ENCODE assay signal across 8 cellular contexts in the genomic region with DNA sequence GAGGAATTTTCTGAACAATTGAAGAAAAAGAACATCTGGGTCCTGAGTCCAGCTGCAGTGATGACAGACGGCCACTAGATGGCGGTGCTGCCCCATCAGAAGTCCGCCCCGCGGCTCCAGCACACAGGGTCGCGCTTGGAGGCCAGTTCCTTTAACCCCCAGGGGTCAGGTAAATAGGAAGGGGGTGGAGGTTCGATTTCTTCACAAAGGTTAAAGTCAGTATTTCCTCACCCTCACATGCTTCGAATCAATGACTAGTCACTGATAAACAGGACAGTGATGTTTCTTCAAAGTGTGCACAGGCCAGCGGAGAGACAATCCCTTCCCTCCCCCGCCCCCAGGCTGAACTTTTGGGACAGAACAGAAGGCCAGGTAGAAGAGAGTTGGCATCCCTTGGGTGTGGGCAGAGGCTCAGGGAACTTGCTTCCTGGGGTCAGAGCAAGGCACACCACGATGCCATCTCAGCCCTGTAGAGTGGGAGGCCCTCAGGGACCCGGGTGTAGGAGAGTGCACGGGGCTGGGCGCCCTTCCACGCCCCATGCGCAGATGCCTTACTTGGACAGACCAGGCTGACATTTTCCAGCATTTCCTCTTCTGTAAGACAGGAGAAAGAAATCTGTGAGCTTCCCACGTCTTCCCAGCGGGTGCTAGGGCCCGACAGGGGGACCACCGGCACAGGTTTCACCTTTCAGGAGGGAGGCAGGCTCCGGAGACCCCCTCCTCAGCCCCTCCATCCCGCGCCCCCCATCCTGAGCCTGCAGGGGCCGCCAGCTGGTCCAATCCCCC. TPM values are rescaled to one million over a fixed set of nuclear protein-coding genes. Genes with fewer than 3 reads are reported as not detected.
DNase-seq lines count a peak whose midpoint lies in the region; ATAC-seq and TF ChIP-seq lines count a peak whose summit lies in the region.

No MANE protein-coding gene starts in this region.

- ATAC-seq in HG02571 (IDR thresholded peaks at IDR 0.05; ENCODE audit: unreplicated experiment), result peak; percentile 51

- no peaks in the 10 kb centered on the region for H3K4me1 Mint-ChIP-seq in activated CD4-positive, alpha-beta T cell treated with anti-CD3 and anti-CD28 coated beads, Interleukin-2, amount 10 ng/mL, durations not matched to agents 7 days and 5 days

- no peaks in the 10 kb centered on the region for H3K9me3 Mint-ChIP-seq in activated CD4-positive, alpha-beta T cell treated with anti-CD3 and anti-CD28 coated beads, Interleukin-2, amount 10 ng/mL, durations not matched to agents 7 days and 5 days

- H3K27me3 Mint-ChIP-seq in activated CD4-positive, alpha-beta T cell treated with anti-CD3 and anti-CD28 coated beads, Interleukin-2, amount 10 ng/mL, durations not matched to agents 7 days and 5 days, result peaks cover 17% of the 10 kb centered on the region

- DNase-seq in NCI-H2081 (lab: John Stamatoyannopoulos, UW), result peak; percentile 42 to 43
- DNase-seq in NCI-H2081 treated with DMSO at 0.1 percent for 48 hours (lab: John Stamatoyannopoulos, UW), result no peak
- DNase-seq in NCI-H1694 (lab: John Stamatoyannopoulos, UW), result peak; percentile 49
- DNase-seq in activated CD4-positive, alpha-beta T cell treated with anti-CD3 and anti-CD28 coated beads, Interleukin-2, amount 10 ng/mL, durations not matched to agents 7 days and 5 days, result peak; percentile 44
- peak; percentile 87 for DNase-seq in ecto neural progenitor cell (ENCODE audit: low spot score)
- peak; percentile 53 to 91 for DNase-seq in lower leg skin (ENCODE audit: low spot score in 2 of 2)
- DNase-seq in stimulated activated CD4-positive, alpha-beta T cell treated with anti-CD3 and anti-CD28 coated beads, TNF-alpha, amount 100 ng/mL, for 48 hours (ENCODE audit: low read depth in 3 of 3), result peak; percentile 7 to 35 (median 26)

- no peak for TF ChIP-seq POLR2A in lower leg skin (IDR thresholded peaks at IDR 0.05)

- intact Hi-C loops in lower leg skin (cut with DNase I; ENCODE audit: low total_unique reads), result loop anchor here (10.0 kb wide), 1 partner anchor 72 kb away; no protein-coding TSS in a partner anchor

- H3K27ac Mint-ChIP-seq in activated CD4-positive, alpha-beta T cell treated with anti-CD3 and anti-CD28 coated beads, Interleukin-2, amount 10 ng/mL, durations not matched to agents 7 days and 5 days, result no peak overlapping the region

- CTCF ChIA-PET in activated CD4-positive, alpha-beta T cell treated with anti-CD3 and anti-CD28 coated beads, Interleukin-2, amount 10 ng/mL, durations not matched to agents 7 days and 5 days (lab: Charles Lee), result no interaction called here

- H3K36me3 Mint-ChIP-seq in activated CD4-positive, alpha-beta T cell treated with anti-CD3 and anti-CD28 coated beads, Interleukin-2, amount 10 ng/mL, durations not matched to agents 7 days and 5 days (ENCODE audit: low read depth), result no peaks in the 10 kb centered on the region

- H3K4me3 Mint-ChIP-seq in activated CD4-positive, alpha-beta T cell treated with anti-CD3 and anti-CD28 coated beads, Interleukin-2, amount 10 ng/mL, durations not matched to agents 7 days and 5 days, result no peak overlapping the region

- POLR2A ChIA-PET in activated CD4-positive, alpha-beta T cell treated with anti-CD3 and anti-CD28 coated beads, Interleukin-2, amount 10 ng/mL, durations not matched to agents 7 days and 5 days (lab: Charles Lee), result no interaction called here

- peak in 2 of 3 donors; percentile 81 to 84 for TF ChIP-seq CTCF in lower leg skin (IDR thresholded peaks at IDR 0.05)

- no peak overlapping the region for H3K4me3 ChIP-seq in lower leg skin (ENCODE audit: low read depth, poor library complexity, severe bottlenecking)

- WGBS in lower leg skin, 2 donors, result 13 to 15% methylated on average over 21 to 23 of the region's 25 CpGs

RNA-seq across cellular contexts. Expression of gene APOB, which starts 0.7 kb away (rescaled TPM):
- not detected for total RNA-seq in activated CD4-positive, alpha-beta T cell treated with anti-CD3 and anti-CD28 coated beads, Interleukin-2, amount 10 ng/mL, durations not matched to agents 7 days and 5 days
- 1 to 10 TPM; 2.2 to 3.2 (median 2.3) TPM for total RNA-seq in lower leg skin
